Comparison of ENCODE assay signal across 8 cellular contexts in the genomic region with DNA sequence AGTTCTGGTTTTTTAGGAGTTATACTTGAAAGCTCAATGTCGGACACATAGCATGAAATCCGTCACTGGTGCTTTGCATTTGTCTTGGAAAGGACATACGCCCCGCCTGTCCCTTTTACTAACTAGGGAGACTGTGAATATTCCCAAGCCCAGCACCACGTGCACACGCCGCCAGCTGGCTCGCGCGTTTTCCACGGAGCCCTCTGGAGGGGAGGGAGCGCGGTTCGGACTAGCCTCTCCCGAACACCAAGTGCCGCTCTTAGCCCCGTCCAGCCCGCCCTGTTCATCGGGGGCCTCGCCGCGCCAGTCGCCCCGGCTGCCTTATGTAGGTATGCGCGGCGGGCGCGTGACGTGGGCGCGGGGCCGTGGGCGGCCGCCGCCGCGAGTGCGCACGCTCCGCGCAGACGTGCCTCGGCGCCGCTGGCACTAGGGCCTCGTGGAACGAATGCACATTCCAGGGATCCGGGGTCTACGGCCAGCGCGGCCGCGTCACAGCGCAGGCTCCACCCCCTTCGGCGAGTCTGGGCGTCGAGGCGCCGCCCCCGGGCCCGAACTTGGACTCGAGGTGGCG. TPM values are rescaled to one million over a fixed set of nuclear protein-coding genes. Genes with fewer than 3 reads are reported as not detected.
DNase-seq lines count a peak whose midpoint lies in the region; ATAC-seq and TF ChIP-seq lines count a peak whose summit lies in the region.

No MANE protein-coding gene starts in this region.

- TF ChIP-seq CTCF in epithelial cell of esophagus (IDR thresholded peaks at IDR 0.05; ENCODE audit: insufficient read depth, low read depth, low read length, missing control alignments) (peak; percentile 11), mucosa of descending colon (IDR thresholded peaks at IDR 0.05) (no peak)

- no peaks in the 10 kb centered on the region for H3K9me3 ChIP-seq in mucosa of descending colon

- intact Hi-C loops in mucosa of descending colon (cut with DNase I, micrococcal nuclease): loop anchor here in 1 of 2 donors (5.0 kb wide), 3 partner anchors 112 to 472 kb away; no protein-coding TSS in a partner anchor

- peak; percentile 80 for DNase-seq in DMS114 treated with DMSO at 0.1 percent for 48 hours (lab: John Stamatoyannopoulos, UW; ENCODE audit: unreplicated experiment)
- DNase-seq in OCI-M2 (lab: John Stamatoyannopoulos, UW; ENCODE audit: unreplicated experiment): peak; percentile 73
- DNase-seq in activated T-cell treated with anti-CD3 and anti-CD28 coated beads for 48 hours (ENCODE audit: low read depth): peak; percentile 92
- DNase-seq in epithelial cell of esophagus (ENCODE audit: low read depth): peak; percentile 92
- peak; percentile 96 to 98 (median 97) for DNase-seq in mucosa of descending colon
- peak; percentile 74 to 85 for DNase-seq in stimulated activated CD8-positive, alpha-beta memory T cell treated with anti-CD3 and anti-CD28 coated beads, Interleukin-4, amount 100 ng/mL, for 4 hours (ENCODE audit: low read depth in 2 of 2, low spot score in 1 of 2)

- H3K4me3 ChIP-seq in epithelial cell of esophagus (ENCODE audit: low read length) (peak overlapping the region; percentile 58), mucosa of descending colon (peak overlapping the region; percentile 26)

- H3K36me3 ChIP-seq in mucosa of descending colon (ENCODE audit: low read depth): no peaks in the 10 kb centered on the region

- peaks cover 35% of the 10 kb centered on the region for H3K4me1 ChIP-seq in mucosa of descending colon (ENCODE audit: low read depth)

- peak; percentile 40 for ATAC-seq in GM21576 (IDR thresholded peaks at IDR 0.05; ENCODE audit: unreplicated experiment)
- ATAC-seq in mucosa of descending colon: peak; percentile 69

- TF ChIP-seq EP300 in Ishikawa (IDR thresholded peaks at IDR 0.05; ENCODE audit: borderline replicate concordance): no peak

- no peak for TF ChIP-seq RAD21 in Ishikawa (IDR thresholded peaks at IDR 0.05; ENCODE audit: low read depth)

TF ChIP-seq in Ishikawa, 13 proteins besides CTCF, POLR2A, EP300 and RAD21:
- 0 out of 2 replicates have a peak, but pooled peaks have one; percentile 20 for TF ChIP-seq ZBTB7A (IDR thresholded peaks at IDR 0.05; ENCODE audit: low read depth)
- peak; percentile 93 for TF ChIP-seq TEAD4 (IDR thresholded peaks at IDR 0.05)
- no peak for TF ChIP-seq CREB1 (IDR thresholded peaks at IDR 0.05; ENCODE audit: low read depth)
- TF ChIP-seq EGR1 (IDR thresholded peaks at IDR 0.05): peak; percentile 83
- TF ChIP-seq CEBPB (IDR thresholded peaks at IDR 0.05): no peak
- peak; percentile 49; the same call in 1 of the 2 replicates for TF ChIP-seq NFIC (IDR thresholded peaks at IDR 0.05)
- TF ChIP-seq, protein P1, sequence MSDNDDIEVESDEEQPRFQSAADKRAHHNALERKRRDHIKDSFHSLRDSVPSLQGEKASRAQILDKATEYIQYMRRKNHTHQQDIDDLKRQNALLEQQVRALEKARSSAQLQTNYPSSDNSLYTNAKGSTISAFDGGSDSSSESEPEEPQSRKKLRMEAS (IDR thresholded peaks at IDR 0.05): peak; percentile 91
- peak; percentile 43; the same call in 1 of the 2 replicates for TF ChIP-seq TAF1 (IDR thresholded peaks at IDR 0.05; ENCODE audit: low read depth)
- TF ChIP-seq, protein P2, sequence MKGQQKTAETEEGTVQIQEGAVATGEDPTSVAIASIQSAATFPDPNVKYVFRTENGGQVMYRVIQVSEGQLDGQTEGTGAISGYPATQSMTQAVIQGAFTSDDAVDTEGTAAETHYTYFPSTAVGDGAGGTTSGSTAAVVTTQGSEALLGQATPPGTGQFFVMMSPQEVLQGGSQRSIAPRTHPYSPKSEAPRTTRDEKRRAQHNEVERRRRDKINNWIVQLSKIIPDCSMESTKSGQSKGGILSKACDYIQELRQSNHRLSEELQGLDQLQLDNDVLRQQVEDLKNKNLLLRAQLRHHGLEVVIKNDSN (IDR thresholded peaks at IDR 0.05): peak; percentile 74
- no peak for TF ChIP-seq FOXM1 (IDR thresholded peaks at IDR 0.05; ENCODE audit: borderline replicate concordance, low read depth)
- peak; percentile 63; the same call in 1 of the 2 replicates for TF ChIP-seq YY1 (IDR thresholded peaks at IDR 0.05; ENCODE audit: low read depth)
- peak; percentile 45 for TF ChIP-seq TCF12 (IDR thresholded peaks at IDR 0.05; ENCODE audit: low read depth)
TF ChIP-seq in Ishikawa: peak in this region for 9.

RNA-seq across cellular contexts. Expression of a gene that starts 0.7 kb away (rescaled TPM):
- 100 to 1,000 TPM; 134 to 180 (median 156) TPM for total RNA-seq in mucosa of descending colon

Comparison
In these comparisons a context has a peak if more than half of its experiments do, and no peak if none do; other contexts are left out.
1. Peak in every context shown above with its lines: DNase-seq, ATAC-seq and H3K4me3 ChIP-seq.